Comparison of ENCODE assay signal across 15 cellular contexts in genomic region chr11:2911088-2912037, GRCh38. TPM values are rescaled to one million over a fixed set of nuclear protein-coding genes. Genes with fewer than 3 reads are reported as not detected.
DNase-seq lines count a peak whose midpoint lies in the region; ATAC-seq, FAIRE-seq and TF ChIP-seq lines count a peak whose summit lies in the region.
"Had no signal": no experiment of that assay in that cellular context is flagged by ENCODE, and none has a peak within 500 bp of the region (broad histone marks: within the 10 kb centered on the region; RNA-seq: fewer than 3 reads in every experiment).

No MANE protein-coding gene starts in this region.

- intact Hi-C loops in esophagus muscularis mucosa (cut with DNase I): no loop called here

- peaks cover 5% of the 10 kb centered on the region for H3K36me3 Mint-ChIP-seq in effector memory CD8-positive, alpha-beta T cell (ENCODE audit: insufficient read depth)
- H3K36me3 Mint-ChIP-seq in neural progenitor cell: no peaks in the 10 kb centered on the region

- WGBS in A549 (ENCODE audit: missing lambda C conversion rate): 82% methylated on average over 23 of the region's 24 CpGs
- WGBS in esophagus muscularis mucosa: 93% methylated on average over 23 of the region's 24 CpGs

- H3K4me1 ChIP-seq in A549 (peaks cover 31% of the 10 kb centered on the region), neural progenitor cell (no peaks in the 10 kb centered on the region), esophagus muscularis mucosa (peaks cover 11 to 14% (median 12%) of the 10 kb centered on the region in 4 donors)

- H3K4me3 Mint-ChIP-seq in effector memory CD8-positive, alpha-beta T cell: no peak overlapping the region
- H3K4me3 Mint-ChIP-seq in neural progenitor cell: peak overlapping the region; percentile 8
- H3K4me3 Mint-ChIP-seq: H9 had no signal

- H3K4me1 Mint-ChIP-seq in effector memory CD8-positive, alpha-beta T cell (ENCODE audit: low read depth in 2 of 2): peaks cover 16 to 20% of the 10 kb centered on the region in 2 donors
- H3K4me1 Mint-ChIP-seq in neural progenitor cell: peaks cover 9% of the 10 kb centered on the region

- ATAC-seq in A549 (no peak), HG02852 (IDR thresholded peaks at IDR 0.05; ENCODE audit: unreplicated experiment) (no peak)
- no peak for ATAC-seq in effector memory CD8-positive, alpha-beta T cell (replicated peaks)
- ATAC-seq: naive thymus-derived CD8-positive, alpha-beta T cell; sciatic nerve had no signal

- no peaks in the 10 kb centered on the region for H3K79me2 ChIP-seq in neural progenitor cell (ENCODE audit: low read depth)

- H3K27me3 Mint-ChIP-seq in effector memory CD8-positive, alpha-beta T cell: no peaks in the 10 kb centered on the region
- peaks cover 2% of the 10 kb centered on the region for H3K27me3 Mint-ChIP-seq in neural progenitor cell (ENCODE audit: insufficient read depth, low read depth)

- no peak overlapping the region for H3K9ac ChIP-seq in neural progenitor cell

- peak overlapping the region; percentile 56 to 81 for H3K27ac Mint-ChIP-seq in effector memory CD8-positive, alpha-beta T cell
- no peak overlapping the region for H3K27ac Mint-ChIP-seq in neural progenitor cell

- no peak overlapping the region for H2AFZ ChIP-seq in neural progenitor cell (replicated peaks)

- no peak for TF ChIP-seq POLR2A in A549 (IDR thresholded peaks at IDR 0.05; ENCODE audit: low read length)
- no peak for TF ChIP-seq POLR2A in esophagus muscularis mucosa (IDR thresholded peaks at IDR 0.05; ENCODE audit: low read depth)

- H3K27ac ChIP-seq in A549 (peak overlapping the region; percentile 84 to 90), neural progenitor cell (no peak overlapping the region), esophagus muscularis mucosa (replicated peaks in 1 of 4) (no peak overlapping the region)

- no peak overlapping the region for H3K4me3 ChIP-seq in A549
- H3K4me3 ChIP-seq in neural progenitor cell: no peak overlapping the region
- no peak overlapping the region for H3K4me3 ChIP-seq in esophagus muscularis mucosa

- no peak for FAIRE-seq in A549 (lab: Jason Lieb, UNC)

- no peaks in the 10 kb centered on the region for H3K36me3 ChIP-seq in neural progenitor cell
- no peaks in the 10 kb centered on the region for H3K36me3 ChIP-seq in esophagus muscularis mucosa

- TF ChIP-seq EP300 in A549 (IDR thresholded peaks at IDR 0.05) (no peak), esophagus muscularis mucosa (IDR thresholded peaks at IDR 0.05) (no peak)

- CTCF ChIA-PET in A549 (lab: Yijun Ruan, JAX): interaction anchor here (0.5 to 9.9 kb wide), 7 partner anchors 8 to 379 kb away, joined by 3 to 52 read pairs (median 5); partner anchors contain the start of gene PHLDA2

- no peaks in the 10 kb centered on the region for H3K9me3 Mint-ChIP-seq in effector memory CD8-positive, alpha-beta T cell
- H3K9me3 Mint-ChIP-seq in neural progenitor cell: peaks cover 3% of the 10 kb centered on the region
- H3K9me3 Mint-ChIP-seq: naive thymus-derived CD8-positive, alpha-beta T cell had no signal

- H3K9me3 ChIP-seq in A549 (no peaks in the 10 kb centered on the region), neural progenitor cell (ENCODE audit: low read depth) (no peaks in the 10 kb centered on the region), esophagus muscularis mucosa (peaks cover 0 to 5% (median 0%) of the 10 kb centered on the region in 4 donors)

- POLR2A ChIA-PET in A549 (lab: Yijun Ruan, JAX): interaction anchor here (1.2 to 1.6 kb wide), 2 partner anchors 9 to 18 kb away, joined by 3 to 15 read pairs; partner anchors contain the start of gene PHLDA2

- no peaks in the 10 kb centered on the region for H4K20me1 ChIP-seq in neural progenitor cell (ENCODE audit: low read depth)

- no peaks in the 10 kb centered on the region for H3K27me3 ChIP-seq in neural progenitor cell
- peaks cover 0 to 32% (median 7%) of the 10 kb centered on the region in 4 donors for H3K27me3 ChIP-seq in esophagus muscularis mucosa

- no peak for TF ChIP-seq RAD21 in A549 (conservative IDR thresholded peaks at IDR 0.05 in 1 of 2, IDR thresholded peaks at IDR 0.05 in 1 of 2)

- H3F3A ChIP-seq in neural progenitor cell (ENCODE audit: low read depth): no peaks in the 10 kb centered on the region

- TF ChIP-seq CTCF in A549 (IDR thresholded peaks at IDR 0.05): no peak
- no peak for TF ChIP-seq CTCF in neural progenitor cell (IDR thresholded peaks at IDR 0.05)
- TF ChIP-seq CTCF in esophagus muscularis mucosa (IDR thresholded peaks at IDR 0.05): no peak

- peak overlapping the region; percentile 90 for H3K4me2 ChIP-seq in A549
- no peak overlapping the region for H3K4me2 ChIP-seq in neural progenitor cell

- DNase-seq in A549 (ENCODE audit: low read depth in 1 of 2, low spot score in 1 of 2) (no peak), NCI-H2196 (lab: John Stamatoyannopoulos, UW; ENCODE audit: unreplicated experiment) (peak; percentile 65), neural progenitor cell (ENCODE audit: low spot score) (no peak), cerebellum (ENCODE audit: low spot score) (no peak), esophagus muscularis mucosa (ENCODE audit: extremely low spot score) (no peak), NCI-H524 (lab: John Stamatoyannopoulos, UW) (no peak)
- DNase-seq in effector memory CD8-positive, alpha-beta T cell: no peak
- DNase-seq: activated naive CD4-positive, alpha-beta T cell treated with Interleukin-2 at 50 U/mL for 16 hours; H9; naive thymus-derived CD8-positive, alpha-beta T cell; NCI-H2081; stimulated activated naive CD4-positive, alpha-beta T cell treated with Interleukin-2 at 50 U/mL for 16 hours; SW 1271 had no signal

TF ChIP-seq in A549, 52 proteins besides CTCF, POLR2A, EP300 and RAD21:
- TF ChIP-seq TP53 (CRISPR knock-in tag; IDR thresholded peaks at IDR 0.05) (no peak), ZNF302 (CRISPR knock-in tag; IDR thresholded peaks at IDR 0.05) (no peak), EHF (CRISPR knock-in tag; IDR thresholded peaks at IDR 0.05) (no peak), HOXA7 (CRISPR knock-in tag; IDR thresholded peaks at IDR 0.05) (no peak), FOSL2 (IDR thresholded peaks at IDR 0.05) (no peak), FOSL2 (CRISPR knock-in tag; IDR thresholded peaks at IDR 0.05) (no peak), JUNB (IDR thresholded peaks at IDR 0.05) (no peak), ATOH8 (CRISPR knock-in tag; IDR thresholded peaks at IDR 0.05; ENCODE audit: low read depth) (no peak), MAFK (IDR thresholded peaks at IDR 0.05; ENCODE audit: partially characterized antibody) (no peak), CHD4 (IDR thresholded peaks at IDR 0.05; ENCODE audit: borderline replicate concordance) (no peak), HOXB5 (CRISPR knock-in tag; IDR thresholded peaks at IDR 0.05) (no peak), ZC3H11A (IDR thresholded peaks at IDR 0.05) (no peak), MAX (IDR thresholded peaks at IDR 0.05) (no peak), POLR2AphosphoS2 (conservative IDR thresholded peaks at IDR 0.05; ENCODE audit: low read length) (no peak)

RNA-seq across cellular contexts. Expression of gene PHLDA2, which starts 17.9 kb away (rescaled TPM):
- 6.3 and 7.0 TPM in 2 replicates for polyA plus RNA-seq in A549 (2011; rRNA removed)
- polyA plus RNA-seq in A549 (2012; cell fraction: cytosol; rRNA removed): 80.1 and 91.2 TPM in 2 replicates
- 68.3 and 133 TPM in 2 replicates for polyA plus RNA-seq in A549 (2012; cell fraction: nucleus; rRNA removed)
- polyA plus RNA-seq in A549 (2017; fragmentation: RNase III; extraction: RNeasy Plus Mini Kit Qiagen cat#74134 plus additional on column Dnase treatment): 43.6 to 49.6 TPM (median 47.6 TPM) in 3 replicates
- polyA minus RNA-seq in A549 (2011; rRNA and poly(A)+ RNA removed): 3.6 and 5.5 TPM in 2 replicates
- total RNA-seq in neural progenitor cell (ENCODE audit: low replicate concordance): not detected in 2 replicates
- total RNA-seq in cerebellum: not detected
- 1 to 10 TPM in 2 of 4 donors, under 1 TPM in 2; 0.83 to 2.3 (median 1.3) TPM for total RNA-seq in esophagus muscularis mucosa
- polyA plus RNA-seq: naive thymus-derived CD8-positive, alpha-beta T cell had no signal

RNA-seq across cellular contexts. Expression of gene CDKN1C, which starts 25.8 kb away (rescaled TPM):
- polyA plus RNA-seq in A549 (2011; rRNA removed): 0.40 and 0.41 TPM in 2 replicates
- 0.11 and 0.25 TPM in 2 replicates for polyA plus RNA-seq in A549 (2012; cell fraction: cytosol; rRNA removed)
- polyA plus RNA-seq in A549 (2012; cell fraction: nucleus; rRNA removed): 0.34 and 0.62 TPM in 2 replicates
- 0.16 to 0.36 TPM (median 0.30 TPM) in 3 replicates for polyA plus RNA-seq in A549 (2017; fragmentation: RNase III; extraction: RNeasy Plus Mini Kit Qiagen cat#74134 plus additional on column Dnase treatment)
- 0.29 TPM in 1 of 2 replicates, not detected in the other for polyA minus RNA-seq in A549 (2011; rRNA and poly(A)+ RNA removed)
- total RNA-seq in neural progenitor cell (ENCODE audit: low replicate concordance): 47.8 and 49.3 TPM in 2 replicates
- total RNA-seq in cerebellum: 21.8 TPM
- total RNA-seq in esophagus muscularis mucosa: 100 to 1,000 TPM; 153 to 349 (median 186) TPM

Comparison
In these comparisons a context has a peak if more than half of its experiments do, and no peak if none do; other contexts are left out.
1. H3K27ac ChIP-seq: peak in A549 (2 of 2); none in neural progenitor cell (single experiment) and esophagus muscularis mucosa (0 of 4).